1 cellular context compared by ENCODE assay signal in genomic region chr1:199859525-199859924, GRCh38.
A peak's percentile ranks its signal among the peaks of the same experiment; 100 is the strongest.
TF ChIP-seq lines count a peak whose summit lies in the region.

No MANE protein-coding gene starts in this region.

TF ChIP-seq in IMR-90, 13 proteins besides CTCF, POLR2A, EP300 and RAD21 (continued from another document):
- TF ChIP-seq ELK1 (IDR thresholded peaks at IDR 0.05; ENCODE audit: borderline replicate concordance, low read depth, low read length) (no peak), CEBPB (IDR thresholded peaks at IDR 0.05; ENCODE audit: low read depth, low read length) (peak; percentile 75), MXI1 (IDR thresholded peaks at IDR 0.05; ENCODE audit: borderline replicate concordance, low read depth, low read length) (no peak), RFX5 (IDR thresholded peaks at IDR 0.05; ENCODE audit: low read depth, low read length) (no peak), RCOR1 (IDR thresholded peaks at IDR 0.05; ENCODE audit: insufficient replicate concordance, low read length) (no peak), NFE2L2 (IDR thresholded peaks at IDR 0.05; ENCODE audit: low read depth, low read length) (no peak), CHD1 (IDR thresholded peaks at IDR 0.05; ENCODE audit: low read depth, low read length) (no peak)
